1 cellular context compared by ENCODE assay signal in the genomic region with DNA sequence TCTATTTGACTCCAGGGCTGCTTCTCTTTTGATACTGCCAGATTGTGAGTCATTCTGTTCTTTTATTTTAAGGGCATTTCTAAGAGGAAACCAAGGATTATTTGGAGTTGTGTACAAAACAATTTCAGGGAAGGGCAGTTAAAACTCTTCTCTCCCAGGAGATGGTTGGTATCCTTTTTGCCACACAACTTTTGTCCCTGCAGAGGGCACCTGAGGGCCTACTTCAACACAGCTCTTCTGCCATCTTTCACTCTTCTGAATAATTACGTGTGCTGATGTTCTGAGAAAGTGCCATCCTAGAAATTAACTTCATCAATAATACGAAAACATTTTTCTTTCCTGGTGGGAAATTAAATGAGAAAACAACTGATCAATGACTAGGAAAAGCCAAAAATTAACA.
TF ChIP-seq lines count a peak whose summit lies in the region.

No MANE protein-coding gene starts in this region.

TF ChIP-seq in GM23338, 12 proteins besides CTCF, POLR2A, EP300 and RAD21:
- TF ChIP-seq, protein P1, sequence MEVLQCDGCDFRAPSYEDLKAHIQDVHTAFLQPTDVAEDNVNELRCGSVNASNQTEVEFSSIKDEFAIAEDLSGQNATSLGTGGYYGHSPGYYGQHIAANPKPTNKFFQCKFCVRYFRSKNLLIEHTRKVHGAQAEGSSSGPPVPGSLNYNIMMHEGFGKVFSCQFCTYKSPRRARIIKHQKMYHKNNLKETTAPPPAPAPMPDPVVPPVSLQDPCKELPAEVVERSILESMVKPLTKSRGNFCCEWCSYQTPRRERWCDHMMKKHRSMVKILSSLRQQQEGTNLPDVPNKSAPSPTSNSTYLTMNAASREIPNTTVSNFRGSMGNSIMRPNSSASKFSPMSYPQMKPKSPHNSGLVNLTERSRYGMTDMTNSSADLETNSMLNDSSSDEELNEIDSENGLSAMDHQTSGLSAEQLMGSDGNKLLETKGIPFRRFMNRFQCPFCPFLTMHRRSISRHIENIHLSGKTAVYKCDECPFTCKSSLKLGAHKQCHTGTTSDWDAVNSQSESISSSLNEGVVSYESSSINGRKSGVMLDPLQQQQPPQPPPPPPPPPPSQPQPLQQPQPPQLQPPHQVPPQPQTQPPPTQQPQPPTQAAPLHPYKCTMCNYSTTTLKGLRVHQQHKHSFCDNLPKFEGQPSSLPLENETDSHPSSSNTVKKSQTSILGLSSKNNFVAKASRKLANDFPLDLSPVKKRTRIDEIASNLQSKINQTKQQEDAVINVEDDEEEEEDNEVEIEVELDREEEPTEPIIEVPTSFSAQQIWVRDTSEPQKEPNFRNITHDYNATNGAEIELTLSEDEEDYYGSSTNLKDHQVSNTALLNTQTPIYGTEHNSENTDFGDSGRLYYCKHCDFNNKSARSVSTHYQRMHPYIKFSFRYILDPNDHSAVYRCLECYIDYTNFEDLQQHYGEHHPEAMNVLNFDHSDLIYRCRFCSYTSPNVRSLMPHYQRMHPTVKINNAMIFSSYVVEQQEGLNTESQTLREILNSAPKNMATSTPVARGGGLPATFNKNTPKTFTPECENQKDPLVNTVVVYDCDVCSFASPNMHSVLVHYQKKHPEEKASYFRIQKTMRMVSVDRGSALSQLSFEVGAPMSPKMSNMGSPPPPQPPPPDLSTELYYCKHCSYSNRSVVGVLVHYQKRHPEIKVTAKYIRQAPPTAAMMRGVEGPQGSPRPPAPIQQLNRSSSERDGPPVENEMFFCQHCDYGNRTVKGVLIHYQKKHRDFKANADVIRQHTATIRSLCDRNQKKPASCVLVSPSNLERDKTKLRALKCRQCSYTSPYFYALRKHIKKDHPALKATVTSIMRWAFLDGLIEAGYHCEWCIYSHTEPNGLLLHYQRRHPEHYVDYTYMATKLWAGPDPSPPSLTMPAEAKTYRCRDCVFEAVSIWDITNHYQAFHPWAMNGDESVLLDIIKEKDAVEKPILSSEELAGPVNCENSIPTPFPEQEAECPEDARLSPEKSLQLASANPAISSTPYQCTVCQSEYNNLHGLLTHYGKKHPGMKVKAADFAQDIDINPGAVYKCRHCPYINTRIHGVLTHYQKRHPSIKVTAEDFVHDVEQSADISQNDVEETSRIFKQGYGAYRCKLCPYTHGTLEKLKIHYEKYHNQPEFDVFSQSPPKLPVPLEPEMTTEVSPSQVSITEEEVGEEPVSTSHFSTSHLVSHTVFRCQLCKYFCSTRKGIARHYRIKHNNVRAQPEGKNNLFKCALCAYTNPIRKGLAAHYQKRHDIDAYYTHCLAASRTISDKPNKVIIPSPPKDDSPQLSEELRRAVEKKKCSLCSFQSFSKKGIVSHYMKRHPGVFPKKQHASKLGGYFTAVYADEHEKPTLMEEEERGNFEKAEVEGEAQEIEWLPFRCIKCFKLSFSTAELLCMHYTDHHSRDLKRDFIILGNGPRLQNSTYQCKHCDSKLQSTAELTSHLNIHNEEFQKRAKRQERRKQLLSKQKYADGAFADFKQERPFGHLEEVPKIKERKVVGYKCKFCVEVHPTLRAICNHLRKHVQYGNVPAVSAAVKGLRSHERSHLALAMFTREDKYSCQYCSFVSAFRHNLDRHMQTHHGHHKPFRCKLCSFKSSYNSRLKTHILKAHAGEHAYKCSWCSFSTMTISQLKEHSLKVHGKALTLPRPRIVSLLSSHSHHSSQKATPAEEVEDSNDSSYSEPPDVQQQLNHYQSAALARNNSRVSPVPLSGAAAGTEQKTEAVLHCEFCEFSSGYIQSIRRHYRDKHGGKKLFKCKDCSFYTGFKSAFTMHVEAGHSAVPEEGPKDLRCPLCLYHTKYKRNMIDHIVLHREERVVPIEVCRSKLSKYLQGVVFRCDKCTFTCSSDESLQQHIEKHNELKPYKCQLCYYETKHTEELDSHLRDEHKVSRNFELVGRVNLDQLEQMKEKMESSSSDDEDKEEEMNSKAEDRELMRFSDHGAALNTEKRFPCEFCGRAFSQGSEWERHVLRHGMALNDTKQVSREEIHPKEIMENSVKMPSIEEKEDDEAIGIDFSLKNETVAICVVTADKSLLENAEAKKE (CRISPR knock-in tag; IDR thresholded peaks at IDR 0.05): no peak
- TF ChIP-seq NANOG (IDR thresholded peaks at IDR 0.05; ENCODE audit: borderline replicate concordance): no peak
- no peak for TF ChIP-seq JUNB (IDR thresholded peaks at IDR 0.05; ENCODE audit: unreplicated experiment)
- TF ChIP-seq, protein P2, sequence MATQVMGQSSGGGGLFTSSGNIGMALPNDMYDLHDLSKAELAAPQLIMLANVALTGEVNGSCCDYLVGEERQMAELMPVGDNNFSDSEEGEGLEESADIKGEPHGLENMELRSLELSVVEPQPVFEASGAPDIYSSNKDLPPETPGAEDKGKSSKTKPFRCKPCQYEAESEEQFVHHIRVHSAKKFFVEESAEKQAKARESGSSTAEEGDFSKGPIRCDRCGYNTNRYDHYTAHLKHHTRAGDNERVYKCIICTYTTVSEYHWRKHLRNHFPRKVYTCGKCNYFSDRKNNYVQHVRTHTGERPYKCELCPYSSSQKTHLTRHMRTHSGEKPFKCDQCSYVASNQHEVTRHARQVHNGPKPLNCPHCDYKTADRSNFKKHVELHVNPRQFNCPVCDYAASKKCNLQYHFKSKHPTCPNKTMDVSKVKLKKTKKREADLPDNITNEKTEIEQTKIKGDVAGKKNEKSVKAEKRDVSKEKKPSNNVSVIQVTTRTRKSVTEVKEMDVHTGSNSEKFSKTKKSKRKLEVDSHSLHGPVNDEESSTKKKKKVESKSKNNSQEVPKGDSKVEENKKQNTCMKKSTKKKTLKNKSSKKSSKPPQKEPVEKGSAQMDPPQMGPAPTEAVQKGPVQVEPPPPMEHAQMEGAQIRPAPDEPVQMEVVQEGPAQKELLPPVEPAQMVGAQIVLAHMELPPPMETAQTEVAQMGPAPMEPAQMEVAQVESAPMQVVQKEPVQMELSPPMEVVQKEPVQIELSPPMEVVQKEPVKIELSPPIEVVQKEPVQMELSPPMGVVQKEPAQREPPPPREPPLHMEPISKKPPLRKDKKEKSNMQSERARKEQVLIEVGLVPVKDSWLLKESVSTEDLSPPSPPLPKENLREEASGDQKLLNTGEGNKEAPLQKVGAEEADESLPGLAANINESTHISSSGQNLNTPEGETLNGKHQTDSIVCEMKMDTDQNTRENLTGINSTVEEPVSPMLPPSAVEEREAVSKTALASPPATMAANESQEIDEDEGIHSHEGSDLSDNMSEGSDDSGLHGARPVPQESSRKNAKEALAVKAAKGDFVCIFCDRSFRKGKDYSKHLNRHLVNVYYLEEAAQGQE (IDR thresholded peaks at IDR 0.05; ENCODE audit: unreplicated experiment): no peak
- TF ChIP-seq CREB1 (CRISPR knock-in tag; IDR thresholded peaks at IDR 0.05; ENCODE audit: low read depth): no peak
- no peak for TF ChIP-seq ZNF331 (CRISPR knock-in tag; IDR thresholded peaks at IDR 0.05; ENCODE audit: low read depth)
- TF ChIP-seq EZH2phosphoT487 (IDR thresholded peaks at IDR 0.05; ENCODE audit: unreplicated experiment): no peak
- TF ChIP-seq EZH2 (IDR thresholded peaks at IDR 0.05; ENCODE audit: low read depth, unreplicated experiment): no peak
